In genomic region chr2:226906439-226906796, GRCh38 we compare ENCODE assay signal across 10 cellular contexts.
DNase-seq lines count a peak whose midpoint lies in the region; ATAC-seq, FAIRE-seq and TF ChIP-seq lines count a peak whose summit lies in the region.
"Had no signal": no experiment of that assay in that cellular context is flagged by ENCODE, and none has a peak within 500 bp of the region (broad histone marks: within the 10 kb centered on the region; RNA-seq: fewer than 3 reads in every experiment).

No MANE protein-coding gene starts in this region.

- H3K4me1 Mint-ChIP-seq in GM23338 = no peaks in the 10 kb centered on the region

- H2AFZ ChIP-seq in GM12878 (ENCODE audit: control insufficient read depth, low read depth, low read length) (peak overlapping the region; percentile 2), GM23338 (no peak overlapping the region), SK-N-SH (ENCODE audit: low read depth) (no peak overlapping the region)

- WGBS in GM12878 (ENCODE audit: insufficient coverage, insufficient replicate concordance, low lambda C conversion rate, missing lambda C conversion rate) = 3% methylated on average over 3 of the region's 3 CpGs
- WGBS in SK-N-SH (ENCODE audit: low lambda C conversion rate) = 92% methylated on average over 3 of the region's 3 CpGs
- no CpG with 5 or more reads among the region's 3 CpGs for WGBS in mesendoderm (ENCODE audit: extremely low coverage, insufficient coverage, low lambda C conversion rate)

- H3K9ac ChIP-seq in GM12878 (ENCODE audit: control insufficient read depth, insufficient read depth, low read length) (peak overlapping the region; percentile 36), SK-N-SH (no peak overlapping the region), mesendoderm (ENCODE audit: low read length) (no peak overlapping the region)

- TF ChIP-seq EP300 in GM12878 (IDR thresholded peaks at IDR 0.05; ENCODE audit: borderline replicate concordance in 1 of 2, control insufficient read depth in 1 of 2, low read depth in 2 of 2, low read length in 2 of 2) (no peak), SK-N-SH (IDR thresholded peaks at IDR 0.05; ENCODE audit: borderline replicate concordance in 1 of 2, low read depth in 1 of 2, low read length in 1 of 2) (no peak)

- H3K9me3 Mint-ChIP-seq in GM23338 = no peaks in the 10 kb centered on the region
- H3K9me3 Mint-ChIP-seq: dendritic cell treated with granulocyte-macrophage colony-stimulating factor and Interleukin-4, amounts not matched to agents 40 ng/mL and 50 ng/mL, for 4 days had no signal

- H2BK5ac ChIP-seq in mesendoderm (ENCODE audit: low read length) = no peak overlapping the region

- H3K4me3 ChIP-seq in GM12878 = peak overlapping the region; percentile 53
- H3K4me3 ChIP-seq in GM23338 = no peak overlapping the region
- H3K4me3 ChIP-seq in SK-N-SH (ENCODE audit: low read depth in 2 of 2, low read length in 1 of 2) = no peak overlapping the region
- no peak overlapping the region for H3K4me3 ChIP-seq in mesendoderm (ENCODE audit: low read length)

- no peaks in the 10 kb centered on the region for H3K79me1 ChIP-seq in mesendoderm (ENCODE audit: low read length)

- H3K27ac ChIP-seq in GM12878 (ENCODE audit: control insufficient read depth, insufficient read depth) = peak overlapping the region; percentile 84
- H3K27ac ChIP-seq in GM23338 (ENCODE audit: low read depth) = no peak overlapping the region
- H3K27ac ChIP-seq in SK-N-SH (ENCODE audit: low read depth in 2 of 2, low read length in 1 of 2) = no peak overlapping the region
- H3K27ac ChIP-seq in mesendoderm (ENCODE audit: low read depth, low read length) = no peak overlapping the region

- no peaks in the 10 kb centered on the region for H3F3A ChIP-seq in GM23338 (replicated peaks; ENCODE audit: low read depth)
- H3F3A ChIP-seq in SK-N-SH (replicated peaks; ENCODE audit: insufficient read depth) = peaks cover 4% of the 10 kb centered on the region

- no peak overlapping the region for H3K23ac ChIP-seq in mesendoderm (ENCODE audit: low read length)

- H2BK15ac ChIP-seq in mesendoderm (replicated peaks; ENCODE audit: low read depth) = no peak overlapping the region

- POLR2A ChIA-PET in GM12878 (lab: Charles Lee) (interaction anchor here (1.5 kb wide), 1 partner anchor 72 kb away, joined by 3 read pairs; no protein-coding TSS in a partner anchor), SK-N-SH (lab: Yijun Ruan, JAX) (no interaction called here)

- peaks cover 1% of the 10 kb centered on the region for H3K27me3 Mint-ChIP-seq in GM23338 (ENCODE audit: insufficient read depth, low read depth, poor library complexity)
- H3K27me3 Mint-ChIP-seq: dendritic cell treated with granulocyte-macrophage colony-stimulating factor and Interleukin-4, amounts not matched to agents 40 ng/mL and 50 ng/mL, for 4 days had no signal

- H3K4me3 Mint-ChIP-seq in GM23338 = no peak overlapping the region
- H3K4me3 Mint-ChIP-seq: dendritic cell treated with granulocyte-macrophage colony-stimulating factor and Interleukin-4, amounts not matched to agents 40 ng/mL and 50 ng/mL, for 4 days had no signal

- intact Hi-C loops in GM12878 (cut with micrococcal nuclease; ENCODE audit: unreplicated experiment) = loop anchor here (2.0 kb wide), 2 partner anchors 64 to 70 kb away; partner anchors contain the start of gene RHBDD1

- TF ChIP-seq CTCF in GM12878 (IDR thresholded peaks at IDR 0.05 in 2 of 3, conservative IDR thresholded peaks at IDR 0.05 in 1 of 3; ENCODE audit: control insufficient read depth in 2 of 3, extremely low read depth in 1 of 3, insufficient read depth in 1 of 3, low read depth in 3 of 3, low read length in 3 of 3) (no peak), GM23338 (conservative IDR thresholded peaks at IDR 0.05; ENCODE audit: low read depth in 2 of 2) (no peak), SK-N-SH (IDR thresholded peaks at IDR 0.05) (no peak)

- DNase-seq in GM12878 (ENCODE audit: low read depth, low spot score) (peak; percentile 43), GM23338 (ENCODE audit: low spot score) (no peak), SK-N-SH (no peak), mesendoderm (no peak)
- DNase-seq in stimulated activated CD4-positive, alpha-beta T cell treated with anti-CD3 and anti-CD28 coated beads, Interleukin-4, amount 100 ng/mL, for 4 hours = no peak
- DNase-seq: activated T-cell treated with anti-CD3 and anti-CD28 coated beads, Interleukin-2, amount 50 U/mL, for 48 hours had no signal

- ATAC-seq in GM18520 (IDR thresholded peaks at IDR 0.05; ENCODE audit: unreplicated experiment) = peak; percentile 39
- peak; percentile 66 for ATAC-seq in GM21528 (IDR thresholded peaks at IDR 0.05; ENCODE audit: low FRiP score, unreplicated experiment)
- peak; percentile 55 for ATAC-seq in HG03139 (IDR thresholded peaks at IDR 0.05; ENCODE audit: unreplicated experiment)
- ATAC-seq in GM12878 = peak; percentile 65
- no peak for ATAC-seq in GM23338

- SMC1A ChIA-PET in GM12878 (lab: Charles Lee; ENCODE audit: uncharacterized antibody, unreplicated experiment) = no interaction called here

- no peaks in the 10 kb centered on the region; the same call in 2 of the 3 replicates for H3K36me3 Mint-ChIP-seq in GM23338 (ENCODE audit: low read depth)

- TF ChIP-seq POLR2A in GM12878 (IDR thresholded peaks at IDR 0.05; ENCODE audit: low read depth, low read length) = no peak

- H3K9me2 ChIP-seq in GM23338 (ENCODE audit: insufficient read depth) = 0 out of 2 replicates have a peak, but pooled peaks cover 2% of the 10 kb centered on the region
- H3K9me2 ChIP-seq in SK-N-SH = no peaks in the 10 kb centered on the region

- peak overlapping the region; percentile 94 for H3K4me2 ChIP-seq in GM12878 (ENCODE audit: control insufficient read depth, insufficient read depth)
- no peak overlapping the region for H3K4me2 ChIP-seq in GM23338
- no peak overlapping the region for H3K4me2 ChIP-seq in SK-N-SH
- H3K4me2 ChIP-seq in mesendoderm (ENCODE audit: low read length) = no peak overlapping the region

- no TSS peak for BruUV-seq in GM12878 (replicated peaks; lab: Mats Ljungman, UMichigan)

- H3K56ac ChIP-seq in mesendoderm (ENCODE audit: low read length) = no peak overlapping the region

- no peaks in the 10 kb centered on the region for H4K20me1 ChIP-seq in GM12878 (ENCODE audit: control insufficient read depth, insufficient read depth)
- H4K20me1 ChIP-seq in GM23338 (replicated peaks; ENCODE audit: insufficient read depth) = no peaks in the 10 kb centered on the region; the same call in 1 of the 2 replicates
- no peaks in the 10 kb centered on the region for H4K20me1 ChIP-seq in SK-N-SH (ENCODE audit: insufficient read depth)

- H3K36me3 ChIP-seq in GM12878 (ENCODE audit: control insufficient read depth in 2 of 2, insufficient read depth in 2 of 2, low read length in 1 of 2) (no peaks in the 10 kb centered on the region), GM23338 (ENCODE audit: insufficient read depth) (no peaks in the 10 kb centered on the region), SK-N-SH (replicated peaks in 1 of 2; ENCODE audit: control insufficient read depth in 1 of 2, insufficient read depth in 2 of 2, low read length in 1 of 2) (peaks cover 3 to 11% of the 10 kb centered on the region in 2 experiments), mesendoderm (ENCODE audit: control insufficient read depth, insufficient read depth, low read length) (no peaks in the 10 kb centered on the region)

- H3K9me3 ChIP-seq in GM12878 (replicated peaks; ENCODE audit: control insufficient read depth, insufficient read depth, low read length) (no peaks in the 10 kb centered on the region), SK-N-SH (no peaks in the 10 kb centered on the region)

- TF ChIP-seq RAD21 in GM12878 (IDR thresholded peaks at IDR 0.05; ENCODE audit: insufficient read depth, low read depth, low read length) = no peak
- no peak for TF ChIP-seq RAD21 in SK-N-SH (IDR thresholded peaks at IDR 0.05; ENCODE audit: low read length)

- no peak overlapping the region for H3K18ac ChIP-seq in mesendoderm (ENCODE audit: low read length)

- H4K8ac ChIP-seq in mesendoderm (ENCODE audit: low read depth, low read length) = no peak overlapping the region

- no peak overlapping the region for H2AK5ac ChIP-seq in mesendoderm (ENCODE audit: low read length)

- no peak overlapping the region for H2BK120ac ChIP-seq in mesendoderm (ENCODE audit: low read depth, low read length)

- no peaks in the 10 kb centered on the region for H3K27me3 ChIP-seq in GM12878 (replicated peaks in 1 of 2; ENCODE audit: control insufficient read depth in 2 of 2, insufficient read depth in 2 of 2, low read length in 1 of 2)
- no peaks in the 10 kb centered on the region for H3K27me3 ChIP-seq in GM23338 (ENCODE audit: insufficient read depth)
- H3K27me3 ChIP-seq in SK-N-SH (ENCODE audit: insufficient read depth) = no peaks in the 10 kb centered on the region
- H3K27me3 ChIP-seq in mesendoderm (ENCODE audit: insufficient read depth, low read length, poor library complexity) = no peaks in the 10 kb centered on the region

- CTCF ChIA-PET in GM12878 (lab: Yijun Ruan, JAX) (no interaction called here), SK-N-SH (lab: Yijun Ruan, JAX) (no interaction called here)

- no peak overlapping the region; the same call in 1 of the 2 replicates for H3K27ac Mint-ChIP-seq in GM23338
- H3K27ac Mint-ChIP-seq: dendritic cell treated with granulocyte-macrophage colony-stimulating factor and Interleukin-4, amounts not matched to agents 40 ng/mL and 50 ng/mL, for 4 days had no signal

- in situ Hi-C loops in GM12878 (cut with MboI) = no loop called here

- no peak overlapping the region for H3K4ac ChIP-seq in mesendoderm (ENCODE audit: low read depth, low read length)

- FAIRE-seq in GM12878 (lab: Jason Lieb, UNC) = no peak

- H3K4me1 ChIP-seq in GM12878 (ENCODE audit: control insufficient read depth, insufficient read depth, low read length) (peaks cover 48% of the 10 kb centered on the region), GM23338 (ENCODE audit: insufficient read depth) (no peaks in the 10 kb centered on the region), SK-N-SH (ENCODE audit: control insufficient read depth in 1 of 2, insufficient read depth in 2 of 2, low read depth in 1 of 2, low read length in 1 of 2) (peaks cover 9 to 18% of the 10 kb centered on the region in 2 experiments; a peak in 3 of 4 replicates), mesendoderm (ENCODE audit: control insufficient read depth, low read depth, low read length) (no peaks in the 10 kb centered on the region)

- H4K5ac ChIP-seq in mesendoderm (ENCODE audit: low read length) = no peak overlapping the region

- peaks cover 2% of the 10 kb centered on the region for H3K79me2 ChIP-seq in GM12878 (ENCODE audit: control insufficient read depth, insufficient read depth, low read length)
- no peaks in the 10 kb centered on the region for H3K79me2 ChIP-seq in GM23338 (replicated peaks; ENCODE audit: insufficient read depth)
- H3K79me2 ChIP-seq in SK-N-SH (ENCODE audit: insufficient read depth) = no peaks in the 10 kb centered on the region; the same call in 1 of the 2 replicates
- no peaks in the 10 kb centered on the region for H3K79me2 ChIP-seq in mesendoderm (ENCODE audit: control insufficient read depth, insufficient read depth, low read length)

- RAD21 ChIA-PET in GM12878 (lab: Charles Lee; ENCODE audit: unreplicated experiment) = no interaction called here
